ENCODE assay signal across 28 cellular contexts in genomic region chr5:3216386-3216785, GRCh38.
"Had no signal": no experiment of that assay in that cellular context is flagged by ENCODE, and none has a peak within 500 bp of the region (broad histone marks: within the 10 kb centered on the region; RNA-seq: fewer than 3 reads in every experiment).

No MANE protein-coding gene starts in this region.

- H3K27ac ChIP-seq: neutrophil, ovary, parathyroid adenoma, psoas muscle, right lobe of liver, sigmoid colon, thoracic aorta, thyroid gland, tibial nerve, upper lobe of left lung, vagina had no signal

- H3K9me3 Mint-ChIP-seq: nephron; stimulated activated naive CD8-positive, alpha-beta T cell treated with anti-CD3 and anti-CD28 coated beads, Interleukin-15, Interleukin-2, amounts not matched to agents 100 ng/mL and 50 ng/mL, for 24 hours had no signal

- H3K4me1 Mint-ChIP-seq: natural killer cell; nephron; stimulated activated effector memory CD8-positive, alpha-beta T cell treated with anti-CD3 and anti-CD28 coated beads, Interleukin-12 subunit alpha, Interleukin-12 subunit beta, amount 100 ng/mL, for 72 hours; stimulated activated naive B cell treated with anti-CD40 and anti-IgM and Interleukin-4, amounts not matched to agents 10 μg/mL and 1 μg/mL and 100 μg/mL, for 72 hours had no signal

- H3K9ac ChIP-seq: parathyroid adenoma had no signal

- H3K27ac Mint-ChIP-seq: naive thymus-derived CD4-positive, alpha-beta T cell; natural killer cell; nephron; progenitor cell of endocrine pancreas; stimulated activated effector memory CD8-positive, alpha-beta T cell treated with anti-CD3 and anti-CD28 coated beads, Interleukin-12 subunit alpha, Interleukin-12 subunit beta, amount 100 ng/mL, for 72 hours; stimulated activated naive B cell treated with anti-CD40 and anti-IgM and Interleukin-4, amounts not matched to agents 10 μg/mL and 1 μg/mL and 100 μg/mL, for 72 hours; stimulated activated naive CD8-positive, alpha-beta T cell treated with anti-CD3 and anti-CD28 coated beads, Interleukin-15, Interleukin-2, amounts not matched to agents 100 ng/mL and 50 ng/mL, for 24 hours had no signal

- H3K36me3 Mint-ChIP-seq: naive thymus-derived CD4-positive, alpha-beta T cell; natural killer cell; stimulated activated effector memory CD8-positive, alpha-beta T cell treated with anti-CD3 and anti-CD28 coated beads, Interleukin-12 subunit alpha, Interleukin-12 subunit beta, amount 100 ng/mL, for 72 hours; stimulated activated naive B cell treated with anti-CD40 and anti-IgM and Interleukin-4, amounts not matched to agents 10 μg/mL and 1 μg/mL and 100 μg/mL, for 72 hours had no signal

- H3K27me3 ChIP-seq: neutrophil, ovary, right lobe of liver, sigmoid colon, thyroid gland, tibial nerve, upper lobe of left lung, vagina had no signal

- H3K4me3 Mint-ChIP-seq: naive thymus-derived CD4-positive, alpha-beta T cell; natural killer cell; nephron; stimulated activated effector memory CD8-positive, alpha-beta T cell treated with anti-CD3 and anti-CD28 coated beads, Interleukin-12 subunit alpha, Interleukin-12 subunit beta, amount 100 ng/mL, for 72 hours; stimulated activated naive B cell treated with anti-CD40 and anti-IgM and Interleukin-4, amounts not matched to agents 10 μg/mL and 1 μg/mL and 100 μg/mL, for 72 hours; stimulated activated naive CD8-positive, alpha-beta T cell treated with anti-CD3 and anti-CD28 coated beads, Interleukin-15, Interleukin-2, amounts not matched to agents 100 ng/mL and 50 ng/mL, for 24 hours had no signal

- H3K79me2 ChIP-seq: parathyroid adenoma had no signal

- H3K36me3 ChIP-seq: neutrophil, ovary, right lobe of liver, sigmoid colon, thoracic aorta, thyroid gland, tibial nerve, upper lobe of left lung, vagina had no signal

- H3K4me1 ChIP-seq: parathyroid adenoma, psoas muscle, right lobe of liver, sigmoid colon, thyroid gland, tibial nerve, upper lobe of left lung, vagina had no signal

- H2AFZ ChIP-seq: parathyroid adenoma had no signal

- DNase-seq: naive thymus-derived CD4-positive, alpha-beta T cell; natural killer cell; nucleus accumbens; ovary; posterior cingulate gyrus; psoas muscle; right lobe of liver; sigmoid colon; small intestine; stimulated activated CD4-positive, alpha-beta T cell treated with anti-CD3 and anti-CD28 coated beads, Interleukin-15, amount 100 ng/mL, for 24 hours; stimulated activated CD4-positive, alpha-beta T cell treated with anti-CD3 and anti-CD28 coated beads, Interleukin-2, amount 100 ng/mL, for 24 hours; stimulated activated CD4-positive, alpha-beta T cell treated with anti-CD3 and anti-CD28 coated beads, Interleukin-2, amount 100 ng/mL, for 48 hours; stimulated activated CD4-positive, alpha-beta T cell treated with anti-CD3 and anti-CD28 coated beads, Interleukin-4, amount 100 ng/mL, for 24 hours; stimulated activated naive B cell treated with anti-CD40 and anti-IgM and Interleukin-4, amounts not matched to agents 10 μg/mL and 1 μg/mL and 100 μg/mL, for 72 hours; stimulated activated naive CD4-positive, alpha-beta T cell treated with Interleukin-2 at 50 U/mL for 16 hours; substantia nigra; thyroid gland; trophoblast cell; upper lobe of left lung had no signal

- ATAC-seq: naive thymus-derived CD4-positive, alpha-beta T cell; natural killer cell; psoas muscle; right lobe of liver; stimulated activated effector memory CD8-positive, alpha-beta T cell treated with anti-CD3 and anti-CD28 coated beads, Interleukin-12 subunit alpha, Interleukin-12 subunit beta, amount 100 ng/mL, for 72 hours; stimulated activated naive B cell treated with anti-CD40 and anti-IgM and Interleukin-4, amounts not matched to agents 10 μg/mL and 1 μg/mL and 100 μg/mL, for 72 hours had no signal

- H3K4me3 ChIP-seq: ovary, psoas muscle, right lobe of liver, sigmoid colon, thoracic aorta, thyroid gland, tibial nerve, upper lobe of left lung, vagina had no signal

- H3K27me3 Mint-ChIP-seq: naive thymus-derived CD4-positive, alpha-beta T cell; stimulated activated naive B cell treated with anti-CD40 and anti-IgM and Interleukin-4, amounts not matched to agents 10 μg/mL and 1 μg/mL and 100 μg/mL, for 72 hours; stimulated activated naive CD8-positive, alpha-beta T cell treated with anti-CD3 and anti-CD28 coated beads, Interleukin-15, Interleukin-2, amounts not matched to agents 100 ng/mL and 50 ng/mL, for 24 hours had no signal

- H3K9me3 ChIP-seq: neutrophil, ovary, psoas muscle, right lobe of liver, sigmoid colon, thoracic aorta, thyroid gland, tibial nerve, vagina had no signal
